ENCODE assay signal across 1 cellular context in genomic region chr4:30725562-30725961, GRCh38.
TF ChIP-seq lines count a peak whose summit lies in the region.

No MANE protein-coding gene starts in this region.

TF ChIP-seq in HCT116, 20 proteins besides CTCF, POLR2A, EP300 and RAD21 (continued from another document):
- TF ChIP-seq MAX (IDR thresholded peaks at IDR 0.05) (no peak), TCF7L2 (IDR thresholded peaks at IDR 0.05; ENCODE audit: borderline replicate concordance, extremely low read depth, insufficient read depth, insufficient read length) (no peak), ELF1 (IDR thresholded peaks at IDR 0.05; ENCODE audit: borderline replicate concordance, low read depth) (no peak), SIN3A (IDR thresholded peaks at IDR 0.05; ENCODE audit: low read depth) (no peak), ZFX (IDR thresholded peaks at IDR 0.05) (no peak)
TF ChIP-seq in HCT116: peak in this region for 0.
